ENCODE assay signal across 8 cellular contexts in genomic region chr9:97564291-97565175, GRCh38.
DNase-seq lines count a peak whose midpoint lies in the region; ATAC-seq and TF ChIP-seq lines count a peak whose summit lies in the region.

No MANE protein-coding gene starts in this region.

- TF ChIP-seq CTCF in choroid plexus epithelial cell (conservative IDR thresholded peaks at IDR 0.05; ENCODE audit: low read depth, low read length) (no peak), right lobe of liver (IDR thresholded peaks at IDR 0.05) (no peak), GM10248 (IDR thresholded peaks at IDR 0.05; ENCODE audit: control extremely low read depth, extremely low read depth, low read depth, missing control alignments) (no peak)

- WGBS in right lobe of liver (ENCODE audit: insufficient coverage, low coverage, low lambda C conversion rate, missing lambda C conversion rate): 51% methylated on average over 4 of the region's 14 CpGs

- H3K4me1 ChIP-seq in right lobe of liver: no peaks in the 10 kb centered on the region

- CTCF ChIA-PET in GM10248 (lab: Yijun Ruan, JAX): interaction anchor here (3.1 kb wide), 1 partner anchor 95 kb away, joined by 13 read pairs; no protein-coding TSS in a partner anchor

- no peaks in the 10 kb centered on the region for H3K9me3 ChIP-seq in right lobe of liver

- no peak for TF ChIP-seq POLR2A in right lobe of liver (IDR thresholded peaks at IDR 0.05)

- no peaks in the 10 kb centered on the region for H3K36me3 ChIP-seq in right lobe of liver

- intact Hi-C loops in right lobe of liver (cut with DNase I): no loop called here

- no peaks in the 10 kb centered on the region for H3K27me3 ChIP-seq in right lobe of liver

- peak overlapping the region in 1 of 3 donors; percentile 3 for H3K27ac ChIP-seq in right lobe of liver

- in situ Hi-C loops in ACHN (cut with HindIII; ENCODE audit: low pct_ligation_motif_present, low pct_unique_long_range_greater_than_20kb, low sequenced_read_pairs): no loop called here

- ATAC-seq in right lobe of liver (peak; percentile 40 to 71 (median 54)), GM19328 (IDR thresholded peaks at IDR 0.05; ENCODE audit: unreplicated experiment) (no peak), HG02759 (IDR thresholded peaks at IDR 0.05; ENCODE audit: unreplicated experiment) (no peak)

- DNase-seq in ACHN: peak; percentile 8
- DNase-seq in NCI-H1092 (lab: John Stamatoyannopoulos, UW): peak; percentile 45
- peak; percentile 57 for DNase-seq in choroid plexus epithelial cell (ENCODE audit: low read depth)
- DNase-seq in right lobe of liver: peak in 1 of 3 donors; percentile 47
- DNase-seq in GM10248 (ENCODE audit: extremely low spot score): no peak
- no peak for DNase-seq in NCI-H524 treated with DMSO at 0.1 percent for 48 hours (lab: John Stamatoyannopoulos, UW)

- H3K4me3 ChIP-seq in choroid plexus epithelial cell (ENCODE audit: low read depth, low read length) (no peak overlapping the region), right lobe of liver (no peak overlapping the region)

- POLR2A ChIA-PET in GM10248 (lab: Yijun Ruan, JAX): no interaction called here

Comparison
In these comparisons a context has a peak if more than half of its experiments do, and no peak if none do; other contexts are left out.
1. DNase-seq: peak in ACHN (single experiment), NCI-H1092 (single experiment) and choroid plexus epithelial cell (single experiment); none in GM10248 (single experiment) and NCI-H524 treated with DMSO at 0.1 percent for 48 hours (single experiment).
2. ATAC-seq: peak in right lobe of liver (4 of 4); none in GM19328 (single experiment) and HG02759 (single experiment).